Comparison of ENCODE assay signal across 18 cellular contexts in the genomic region with DNA sequence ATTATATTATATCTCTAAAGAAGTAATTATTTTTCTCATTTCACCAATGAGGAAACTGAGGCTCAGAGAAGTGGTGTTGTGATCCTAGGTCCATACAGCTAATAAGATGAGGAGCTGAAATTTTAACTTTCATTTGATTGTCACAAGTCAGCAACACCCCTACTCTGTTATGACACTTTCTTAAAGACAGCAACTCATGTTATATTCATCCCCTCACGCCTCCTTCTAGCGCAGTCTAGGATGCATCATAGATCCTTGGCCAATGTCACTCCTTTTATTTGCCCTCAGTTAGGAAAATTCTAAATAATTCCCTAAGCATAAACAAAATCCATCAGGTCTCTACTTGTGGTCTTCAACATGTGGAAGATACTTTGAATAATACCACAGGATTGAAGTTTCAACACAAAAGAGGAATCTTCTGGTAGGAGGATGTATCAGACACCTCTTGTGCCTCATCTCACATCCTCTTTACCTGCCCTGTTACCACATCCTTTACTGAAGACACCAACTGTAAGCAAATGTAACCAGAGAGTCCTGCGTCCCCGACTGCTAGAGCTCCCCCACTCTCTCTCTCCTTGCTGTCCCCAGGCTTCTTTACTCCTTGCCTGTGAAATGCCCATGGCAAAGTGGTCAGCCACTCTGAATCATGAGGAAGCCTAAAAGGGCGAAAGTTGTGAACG. TPM values are rescaled to one million over a fixed set of nuclear protein-coding genes. Genes with fewer than 3 reads are reported as not detected.
A peak's percentile ranks its signal among the peaks of the same experiment; 100 is the strongest.
DNase-seq lines count a peak whose midpoint lies in the region; ATAC-seq and TF ChIP-seq lines count a peak whose summit lies in the region.
"Had no signal": no experiment of that assay in that cellular context is flagged by ENCODE, and none has a peak within 500 bp of the region (broad histone marks: within the 10 kb centered on the region; RNA-seq: fewer than 3 reads in every experiment).

No MANE protein-coding gene starts in this region.

- H3K27ac ChIP-seq in GM23248, result no peak overlapping the region
- H3K27ac ChIP-seq: cardiac muscle cell, heart right ventricle, right lobe of liver had no signal

- in situ Hi-C loops in GM23248 (cut with MboI), result no loop called here

- no peak overlapping the region for H3K4me3 ChIP-seq in GM23248
- H3K4me3 ChIP-seq: cardiac muscle cell, heart right ventricle, right lobe of liver had no signal

- H3K4me1 ChIP-seq in GM23248 (ENCODE audit: insufficient read depth), result no peaks in the 10 kb centered on the region
- H3K4me1 ChIP-seq: heart right ventricle, right lobe of liver had no signal

- no peaks in the 10 kb centered on the region for H3K79me2 ChIP-seq in GM23248 (ENCODE audit: insufficient read depth)

- H3K36me3 Mint-ChIP-seq in activated naive CD4-positive, alpha-beta T cell treated with anti-CD3 and anti-CD28 coated beads, Interleukin-2, amount 50 U/mL, for 72 hours, result no peaks in the 10 kb centered on the region

- no peak for TF ChIP-seq CTCF in GM10266 (IDR thresholded peaks at IDR 0.05; ENCODE audit: control insufficient read depth, insufficient read depth, low read depth, missing control alignments)

- no peak overlapping the region for H3K27ac Mint-ChIP-seq in activated naive CD4-positive, alpha-beta T cell treated with anti-CD3 and anti-CD28 coated beads, Interleukin-2, amount 50 U/mL, for 72 hours
- H3K27ac Mint-ChIP-seq: nephron; stimulated activated naive CD8-positive, alpha-beta T cell treated with anti-CD3 and anti-CD28 coated beads, Interleukin-15, Interleukin-2, amounts not matched to agents 100 ng/mL and 50 ng/mL, for 24 hours had no signal

- H4K20me1 ChIP-seq in GM23248 (ENCODE audit: insufficient read depth), result no peaks in the 10 kb centered on the region

- DNase-seq in GM10266 (ENCODE audit: extremely low spot score) (no peak), GM23248 (no peak), NCI-H748 treated with DMSO at 0.1 percent for 48 hours (lab: John Stamatoyannopoulos, UW) (no peak)
- DNase-seq in activated naive CD4-positive, alpha-beta T cell treated with anti-CD3 and anti-CD28 coated beads, Interleukin-2, amount 50 U/mL, for 72 hours (ENCODE audit: low spot score in 2 of 2), result no peak
- DNase-seq: activated gamma-delta T cell treated with Interleukin-2 at 50 U/mL for 16 hours; DMS53; heart right ventricle; right lobe of liver; stimulated activated CD4-positive, alpha-beta T cell treated with anti-CD3 and anti-CD28 coated beads, Interleukin-4, amount 100 ng/mL, for 4 hours had no signal

- peaks cover 7% of the 10 kb centered on the region; the same call in 1 of the 2 replicates for H3K27me3 ChIP-seq in GM23248 (replicated peaks; ENCODE audit: insufficient read depth)
- H3K27me3 ChIP-seq: right lobe of liver had no signal

- H3F3A ChIP-seq in GM23248 (ENCODE audit: insufficient read depth), result no peaks in the 10 kb centered on the region

- H3K9me2 ChIP-seq in GM23248 (ENCODE audit: insufficient read depth), result no peaks in the 10 kb centered on the region

- peaks cover 0 to 4% of the 10 kb centered on the region in 2 donors for H3K9me3 Mint-ChIP-seq in activated naive CD4-positive, alpha-beta T cell treated with anti-CD3 and anti-CD28 coated beads, Interleukin-2, amount 50 U/mL, for 72 hours
- H3K9me3 Mint-ChIP-seq: stimulated activated naive CD8-positive, alpha-beta T cell treated with anti-CD3 and anti-CD28 coated beads, Interleukin-15, Interleukin-2, amounts not matched to agents 100 ng/mL and 50 ng/mL, for 24 hours had no signal

- H3K9ac ChIP-seq in GM23248, result no peak overlapping the region

- H2AFZ ChIP-seq in GM23248, result no peak overlapping the region

- H3K9me3 ChIP-seq in GM23248 (ENCODE audit: low read depth), result no peaks in the 10 kb centered on the region
- H3K9me3 ChIP-seq: heart right ventricle, right lobe of liver had no signal

- no peaks in the 10 kb centered on the region for H3K36me3 ChIP-seq in GM23248 (ENCODE audit: low read depth)
- H3K36me3 ChIP-seq: cardiac muscle cell, heart right ventricle, right lobe of liver had no signal

- 53 to 67% methylated on average over 6 of the region's 6 CpGs for WGBS in GM23248 (ENCODE audit: low coverage in 1 of 2, low lambda C conversion rate in 2 of 2, missing lambda C conversion rate in 2 of 2), 2 experiments

- no peak overlapping the region for H3K4me2 ChIP-seq in GM23248 (ENCODE audit: unreplicated experiment)

- ATAC-seq in GM18498 (IDR thresholded peaks at IDR 0.05; ENCODE audit: unreplicated experiment) (peak; percentile 96), GM19351 (IDR thresholded peaks at IDR 0.05; ENCODE audit: unreplicated experiment) (peak; percentile 96), HG02588 (IDR thresholded peaks at IDR 0.05; ENCODE audit: unreplicated experiment) (peak; percentile 86), HG03159 (IDR thresholded peaks at IDR 0.05; ENCODE audit: unreplicated experiment) (peak; percentile 95)
- no peak for ATAC-seq in activated naive CD4-positive, alpha-beta T cell treated with anti-CD3 and anti-CD28 coated beads, Interleukin-2, amount 50 U/mL, for 72 hours
- ATAC-seq: heart right ventricle, right lobe of liver had no signal

RNA-seq across cellular contexts. Expression of gene TRIM42, which starts 53.7 kb away (rescaled TPM):
- not detected for total RNA-seq in activated naive CD4-positive, alpha-beta T cell treated with anti-CD3 and anti-CD28 coated beads, Interleukin-2, amount 50 U/mL, for 72 hours
- total RNA-seq in GM23248 (2014; rRNA removed; shearing (Covaris generic)), result not detected in 2 replicates
- not detected in 2 replicates for polyA plus RNA-seq in GM23248 (2016; fragmentation: Nextera tagmentation; extraction: Ambion mirVana)
- total RNA-seq: cardiac muscle cell, heart right ventricle, M059J, right lobe of liver had no signal
- polyA plus RNA-seq: AG04450, cardiac muscle cell, heart right ventricle had no signal

Comparison
In these comparisons a context has a peak if more than half of its experiments do, and no peak if none do; other contexts are left out.
1. ATAC-seq: peak in GM18498 (single experiment), GM19351 (single experiment), HG02588 (single experiment) and HG03159 (single experiment); none in activated naive CD4-positive, alpha-beta T cell treated with anti-CD3 and anti-CD28 coated beads, Interleukin-2, amount 50 U/mL, for 72 hours (0 of 2).